18 cellular contexts compared by ENCODE assay signal in the genomic region with DNA sequence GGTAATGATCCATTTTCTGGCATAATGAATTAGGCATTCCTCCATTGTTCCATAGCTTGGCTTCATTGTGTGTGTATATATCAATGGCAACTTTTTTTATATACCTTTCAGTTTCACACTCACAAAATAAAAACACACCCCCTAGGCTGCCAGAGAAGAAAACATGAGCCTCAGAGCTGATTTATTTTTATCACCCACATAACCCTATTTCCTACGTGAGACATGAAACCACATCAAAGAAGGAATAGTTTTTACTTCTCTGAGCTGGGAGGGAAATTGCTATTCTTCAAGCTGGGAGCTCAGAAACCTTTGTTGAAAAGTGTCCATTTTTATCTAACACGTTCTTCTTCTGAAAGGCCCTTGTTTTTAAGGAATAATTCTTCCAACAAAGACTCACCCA.
DNase-seq lines count a peak whose midpoint lies in the region; ATAC-seq and TF ChIP-seq lines count a peak whose summit lies in the region.
"Had no signal": no experiment of that assay in that cellular context is flagged by ENCODE, and none has a peak within 500 bp of the region (broad histone marks: within the 10 kb centered on the region; RNA-seq: fewer than 3 reads in every experiment).

No MANE protein-coding gene starts in this region.

- H3K4me3 Mint-ChIP-seq in activated naive CD8-positive, alpha-beta T cell treated with anti-CD3 and anti-CD28 coated beads, Interleukin-2, amount 10 ng/mL, durations not matched to agents 7 days and 5 days = peak overlapping the region; percentile 19
- no peak overlapping the region for H3K4me3 Mint-ChIP-seq in activated naive CD8-positive, alpha-beta T cell treated with anti-CD3 and anti-CD28 coated beads, Interleukin-2, amount 50 U/mL, for 24 hours
- H3K4me3 Mint-ChIP-seq in activated CD8-positive, alpha-beta T cell treated with anti-CD3 and anti-CD28 coated beads for 36 hours = no peak overlapping the region
- H3K4me3 Mint-ChIP-seq in naive thymus-derived CD8-positive, alpha-beta T cell = peak overlapping the region in 8 of 10 donors; percentile 14 to 60 (median 34)

- POLR2A ChIA-PET in activated naive CD8-positive, alpha-beta T cell treated with anti-CD3 and anti-CD28 coated beads, Interleukin-2, amount 10 ng/mL, durations not matched to agents 7 days and 5 days (lab: Charles Lee) = no interaction called here
- POLR2A ChIA-PET in activated CD8-positive, alpha-beta T cell treated with anti-CD3 and anti-CD28 coated beads for 36 hours (lab: Charles Lee) = no interaction called here
- POLR2A ChIA-PET in naive thymus-derived CD8-positive, alpha-beta T cell (lab: Charles Lee) = interaction anchor here (1.4 kb wide), 1 partner anchor 11 kb away, joined by 3 read pairs; no protein-coding TSS in a partner anchor

- in situ Hi-C loops in G401 (cut with HindIII; ENCODE audit: low sequenced_read_pairs) = no loop called here

- peaks cover 5% of the 10 kb centered on the region for H3K27me3 Mint-ChIP-seq in activated naive CD8-positive, alpha-beta T cell treated with anti-CD3 and anti-CD28 coated beads, Interleukin-2, amount 10 ng/mL, durations not matched to agents 7 days and 5 days
- H3K27me3 Mint-ChIP-seq in activated naive CD8-positive, alpha-beta T cell treated with anti-CD3 and anti-CD28 coated beads, Interleukin-2, amount 50 U/mL, for 24 hours = no peaks in the 10 kb centered on the region
- no peaks in the 10 kb centered on the region for H3K27me3 Mint-ChIP-seq in activated CD8-positive, alpha-beta T cell treated with anti-CD3 and anti-CD28 coated beads for 36 hours
- H3K27me3 Mint-ChIP-seq in naive thymus-derived CD8-positive, alpha-beta T cell = no peaks in the 10 kb centered on the region

- TF ChIP-seq CTCF in GM12865 (IDR thresholded peaks at IDR 0.05; ENCODE audit: insufficient read depth, low read depth, low read length, missing control alignments) = no peak
- TF ChIP-seq CTCF in activated CD8-positive, alpha-beta T cell treated with anti-CD3 and anti-CD28 coated beads for 36 hours (IDR thresholded peaks at IDR 0.05) = no peak

- peaks cover 9% of the 10 kb centered on the region for H3K4me1 Mint-ChIP-seq in activated naive CD8-positive, alpha-beta T cell treated with anti-CD3 and anti-CD28 coated beads, Interleukin-2, amount 10 ng/mL, durations not matched to agents 7 days and 5 days
- peaks cover 15% of the 10 kb centered on the region for H3K4me1 Mint-ChIP-seq in activated naive CD8-positive, alpha-beta T cell treated with anti-CD3 and anti-CD28 coated beads, Interleukin-2, amount 50 U/mL, for 24 hours
- H3K4me1 Mint-ChIP-seq in activated CD8-positive, alpha-beta T cell treated with anti-CD3 and anti-CD28 coated beads for 36 hours (ENCODE audit: low read depth) = peaks cover 24% of the 10 kb centered on the region
- H3K4me1 Mint-ChIP-seq in naive thymus-derived CD8-positive, alpha-beta T cell = peaks cover 9 to 30% (median 28%) of the 10 kb centered on the region in 4 donors

- no peak for DNase-seq in activated naive CD8-positive, alpha-beta T cell treated with anti-CD3 and anti-CD28 coated beads, Interleukin-2, amount 10 ng/mL, durations not matched to agents 7 days and 5 days
- no peak for DNase-seq in activated naive CD8-positive, alpha-beta T cell treated with anti-CD3 and anti-CD28 coated beads, Interleukin-2, amount 50 U/mL, for 24 hours
- peak; percentile 0 for DNase-seq in GM12865 (ENCODE audit: low read depth)
- DNase-seq in activated CD8-positive, alpha-beta T cell treated with anti-CD3 and anti-CD28 coated beads for 36 hours = peak; percentile 4
- DNase-seq in naive thymus-derived CD8-positive, alpha-beta T cell = peak in 5 of 10 donors; percentile 4 to 71 (median 48)
- no peak for DNase-seq in GDM1 (lab: John Stamatoyannopoulos, UW)
- no peak for DNase-seq in G401 (ENCODE audit: low spot score)
- DNase-seq in stimulated activated CD4-positive, alpha-beta T cell treated with anti-CD3 and anti-CD28 coated beads, Interleukin-15, amount 100 ng/mL, for 24 hours = no peak
- DNase-seq: Caco-2, DMS53, GM23248, MG63, NCI-H1105 treated with DMSO at 0.1 percent for 48 hours, NCI-H187, NCI-H510A, Peyer's patch, Right ventricle myocardium superior had no signal

- no peak overlapping the region for H3K27ac Mint-ChIP-seq in activated naive CD8-positive, alpha-beta T cell treated with anti-CD3 and anti-CD28 coated beads, Interleukin-2, amount 10 ng/mL, durations not matched to agents 7 days and 5 days
- H3K27ac Mint-ChIP-seq in activated naive CD8-positive, alpha-beta T cell treated with anti-CD3 and anti-CD28 coated beads, Interleukin-2, amount 50 U/mL, for 24 hours = no peak overlapping the region
- H3K27ac Mint-ChIP-seq in activated CD8-positive, alpha-beta T cell treated with anti-CD3 and anti-CD28 coated beads for 36 hours = no peak overlapping the region
- peak overlapping the region in 7 of 10 donors; percentile 10 to 85 (median 37) for H3K27ac Mint-ChIP-seq in naive thymus-derived CD8-positive, alpha-beta T cell

- H3K36me3 Mint-ChIP-seq in activated naive CD8-positive, alpha-beta T cell treated with anti-CD3 and anti-CD28 coated beads, Interleukin-2, amount 10 ng/mL, durations not matched to agents 7 days and 5 days = no peaks in the 10 kb centered on the region
- no peaks in the 10 kb centered on the region for H3K36me3 Mint-ChIP-seq in activated naive CD8-positive, alpha-beta T cell treated with anti-CD3 and anti-CD28 coated beads, Interleukin-2, amount 50 U/mL, for 24 hours (ENCODE audit: low read depth)
- no peaks in the 10 kb centered on the region for H3K36me3 Mint-ChIP-seq in activated CD8-positive, alpha-beta T cell treated with anti-CD3 and anti-CD28 coated beads for 36 hours (ENCODE audit: low read depth)
- H3K36me3 Mint-ChIP-seq in naive thymus-derived CD8-positive, alpha-beta T cell = peaks cover 0 to 9% (median 0%) of the 10 kb centered on the region in 3 donors

- peaks cover 2% of the 10 kb centered on the region for H3K9me3 Mint-ChIP-seq in activated naive CD8-positive, alpha-beta T cell treated with anti-CD3 and anti-CD28 coated beads, Interleukin-2, amount 10 ng/mL, durations not matched to agents 7 days and 5 days
- H3K9me3 Mint-ChIP-seq in activated naive CD8-positive, alpha-beta T cell treated with anti-CD3 and anti-CD28 coated beads, Interleukin-2, amount 50 U/mL, for 24 hours = no peaks in the 10 kb centered on the region
- H3K9me3 Mint-ChIP-seq in activated CD8-positive, alpha-beta T cell treated with anti-CD3 and anti-CD28 coated beads for 36 hours = no peaks in the 10 kb centered on the region
- peaks cover 0 to 6% (median 0%) of the 10 kb centered on the region in 9 donors for H3K9me3 Mint-ChIP-seq in naive thymus-derived CD8-positive, alpha-beta T cell

- no peak overlapping the region for H3K4me3 ChIP-seq in GM12865 (ENCODE audit: low read depth, low read length)
- H3K4me3 ChIP-seq: GM23248, MG63, Peyer's patch had no signal

- intact Hi-C loops in activated CD8-positive, alpha-beta T cell treated with anti-CD3 and anti-CD28 coated beads for 36 hours (cut with micrococcal nuclease) = no loop called here

- CTCF ChIA-PET in activated CD8-positive, alpha-beta T cell treated with anti-CD3 and anti-CD28 coated beads for 36 hours (lab: Charles Lee) = interaction anchor here (0.8 kb wide), 1 partner anchor 43 kb away, joined by 3 read pairs; no protein-coding TSS in a partner anchor

- ATAC-seq in activated naive CD8-positive, alpha-beta T cell treated with anti-CD3 and anti-CD28 coated beads, Interleukin-2, amount 10 ng/mL, durations not matched to agents 7 days and 5 days (ENCODE audit: low read depth) = peak; percentile 76
- no peak for ATAC-seq in activated naive CD8-positive, alpha-beta T cell treated with anti-CD3 and anti-CD28 coated beads, Interleukin-2, amount 50 U/mL, for 24 hours
- ATAC-seq in activated CD8-positive, alpha-beta T cell treated with anti-CD3 and anti-CD28 coated beads for 36 hours = peak; percentile 53
- peak; percentile 93 to 96 for ATAC-seq in naive thymus-derived CD8-positive, alpha-beta T cell
- ATAC-seq: SK-N-SH treated with all-trans-retinoic acid at 6 μM for 48 hours had no signal

Comparison
In these comparisons a context has a peak if more than half of its experiments do, and no peak if none do; other contexts are left out.
1. H3K4me3 Mint-ChIP-seq: peak in activated naive CD8-positive, alpha-beta T cell treated with anti-CD3 and anti-CD28 coated beads, Interleukin-2, amount 10 ng/mL, durations not matched to agents 7 days and 5 days (single experiment) and naive thymus-derived CD8-positive, alpha-beta T cell (8 of 10); none in activated naive CD8-positive, alpha-beta T cell treated with anti-CD3 and anti-CD28 coated beads, Interleukin-2, amount 50 U/mL, for 24 hours (single experiment) and activated CD8-positive, alpha-beta T cell treated with anti-CD3 and anti-CD28 coated beads for 36 hours (single experiment).
2. DNase-seq: peak in GM12865 (single experiment) and activated CD8-positive, alpha-beta T cell treated with anti-CD3 and anti-CD28 coated beads for 36 hours (single experiment); none in activated naive CD8-positive, alpha-beta T cell treated with anti-CD3 and anti-CD28 coated beads, Interleukin-2, amount 10 ng/mL, durations not matched to agents 7 days and 5 days (single experiment), activated naive CD8-positive, alpha-beta T cell treated with anti-CD3 and anti-CD28 coated beads, Interleukin-2, amount 50 U/mL, for 24 hours (single experiment), GDM1 (single experiment), G401 (single experiment) and stimulated activated CD4-positive, alpha-beta T cell treated with anti-CD3 and anti-CD28 coated beads, Interleukin-15, amount 100 ng/mL, for 24 hours (single experiment).
3. H3K27ac Mint-ChIP-seq: peak in naive thymus-derived CD8-positive, alpha-beta T cell (7 of 10); none in activated naive CD8-positive, alpha-beta T cell treated with anti-CD3 and anti-CD28 coated beads, Interleukin-2, amount 10 ng/mL, durations not matched to agents 7 days and 5 days (single experiment), activated naive CD8-positive, alpha-beta T cell treated with anti-CD3 and anti-CD28 coated beads, Interleukin-2, amount 50 U/mL, for 24 hours (single experiment) and activated CD8-positive, alpha-beta T cell treated with anti-CD3 and anti-CD28 coated beads for 36 hours (single experiment).